In genomic region chr6:138503881-138504680, GRCh38 we compare ENCODE assay signal across 1 cellular context.
TF ChIP-seq lines count a peak whose summit lies in the region.

No MANE protein-coding gene starts in this region.

TF ChIP-seq in HepG2, 621 proteins besides CTCF, POLR2A, EP300 and RAD21 (continued from another document and continues in another):
- TF ChIP-seq PRDM10 (CRISPR knock-in tag; IDR thresholded peaks at IDR 0.05; ENCODE audit: low read depth) = peak; percentile 94
- no peak for TF ChIP-seq ZNF772 (CRISPR knock-in tag; IDR thresholded peaks at IDR 0.05)
- no peak for TF ChIP-seq ZSCAN21 (CRISPR knock-in tag; IDR thresholded peaks at IDR 0.05; ENCODE audit: borderline replicate concordance)
- no peak for TF ChIP-seq ZFP36 (IDR thresholded peaks at IDR 0.05; ENCODE audit: borderline replicate concordance, low read depth, low read length, partially characterized antibody)
- peak; percentile 82 for TF ChIP-seq HDAC1 (CRISPR knock-in tag; IDR thresholded peaks at IDR 0.05)
- no peak for TF ChIP-seq THAP8 (CRISPR knock-in tag; IDR thresholded peaks at IDR 0.05; ENCODE audit: borderline replicate concordance)
- no peak for TF ChIP-seq SRSF4 (IDR thresholded peaks at IDR 0.05; ENCODE audit: low read depth, low read length, poor library complexity, severe bottlenecking)
- TF ChIP-seq ZNF12 (CRISPR knock-in tag; IDR thresholded peaks at IDR 0.05) = peak; percentile 67
- TF ChIP-seq ZBTB7B (CRISPR knock-in tag; IDR thresholded peaks at IDR 0.05) = peak; percentile 80; the same call in 1 of the 2 replicates
- TF ChIP-seq NFE2L1 (CRISPR knock-in tag; IDR thresholded peaks at IDR 0.05; ENCODE audit: borderline replicate concordance) = no peak
- peak; percentile 36; the same call in 1 of the 2 replicates for TF ChIP-seq ZBTB10 (CRISPR knock-in tag; IDR thresholded peaks at IDR 0.05; ENCODE audit: borderline replicate concordance)
- TF ChIP-seq ATF2 (CRISPR knock-in tag; IDR thresholded peaks at IDR 0.05) = peak; percentile 94; the same call in 1 of the 2 replicates
- peak; percentile 73; the same call in 1 of the 2 replicates for TF ChIP-seq THAP9 (CRISPR knock-in tag; IDR thresholded peaks at IDR 0.05; ENCODE audit: borderline replicate concordance)
- no peak for TF ChIP-seq MLXIP (CRISPR knock-in tag; IDR thresholded peaks at IDR 0.05; ENCODE audit: borderline replicate concordance)
- TF ChIP-seq MEF2D (CRISPR knock-in tag; IDR thresholded peaks at IDR 0.05) = peak; percentile 86
- 0 out of 2 replicates have a peak, but pooled peaks have one; percentile 42 for TF ChIP-seq ZNF788 (CRISPR knock-in tag; IDR thresholded peaks at IDR 0.05; ENCODE audit: borderline replicate concordance)
- TF ChIP-seq ZNF225 (CRISPR knock-in tag; IDR thresholded peaks at IDR 0.05) = no peak
- TF ChIP-seq ZNF549 (CRISPR knock-in tag; IDR thresholded peaks at IDR 0.05) = no peak
- no peak; the same call in 1 of the 2 replicates for TF ChIP-seq ZNF503 (CRISPR knock-in tag; IDR thresholded peaks at IDR 0.05)
- no peak for TF ChIP-seq ZFP37 (CRISPR knock-in tag; IDR thresholded peaks at IDR 0.05; ENCODE audit: borderline replicate concordance)
- no peak for TF ChIP-seq ZFP62 (CRISPR knock-in tag; IDR thresholded peaks at IDR 0.05)
- TF ChIP-seq DRAP1 (CRISPR knock-in tag; IDR thresholded peaks at IDR 0.05) = peak; percentile 84
- no peak for TF ChIP-seq LRRFIP1 (CRISPR knock-in tag; conservative IDR thresholded peaks at IDR 0.05)
- no peak for TF ChIP-seq SMAD1 (CRISPR knock-in tag; IDR thresholded peaks at IDR 0.05; ENCODE audit: borderline replicate concordance, low read depth)
- TF ChIP-seq ZFP91 (CRISPR knock-in tag; IDR thresholded peaks at IDR 0.05; ENCODE audit: borderline replicate concordance) = peak; percentile 86
- TF ChIP-seq ZNF652 (CRISPR knock-in tag; IDR thresholded peaks at IDR 0.05; ENCODE audit: borderline replicate concordance, low read depth) = peak; percentile 12; the same call in 1 of the 2 replicates
- TF ChIP-seq MXD4 (CRISPR knock-in tag; IDR thresholded peaks at IDR 0.05) = peak; percentile 22; the same call in 1 of the 2 replicates
- TF ChIP-seq STAT5B (CRISPR knock-in tag; IDR thresholded peaks at IDR 0.05) = no peak
- 0 out of 2 replicates have a peak, but pooled peaks have one; percentile 71 for TF ChIP-seq KDM4B (CRISPR knock-in tag; IDR thresholded peaks at IDR 0.05)
- no peak for TF ChIP-seq ZNF570 (CRISPR knock-in tag; IDR thresholded peaks at IDR 0.05; ENCODE audit: borderline replicate concordance)
- TF ChIP-seq ZNF614 (CRISPR knock-in tag; IDR thresholded peaks at IDR 0.05; ENCODE audit: borderline replicate concordance) = peak; percentile 89; the same call in 1 of the 2 replicates
- no peak for TF ChIP-seq ZNF256 (CRISPR knock-in tag; conservative IDR thresholded peaks at IDR 0.05)
- TF ChIP-seq ZFP36L2 (CRISPR knock-in tag; IDR thresholded peaks at IDR 0.05) = no peak
- TF ChIP-seq GTF3A (CRISPR knock-in tag; conservative IDR thresholded peaks at IDR 0.05) = no peak
- TF ChIP-seq CREBL2 (CRISPR knock-in tag; IDR thresholded peaks at IDR 0.05; ENCODE audit: borderline replicate concordance) = no peak
